ENCODE assay signal across 24 cellular contexts in the genomic region with DNA sequence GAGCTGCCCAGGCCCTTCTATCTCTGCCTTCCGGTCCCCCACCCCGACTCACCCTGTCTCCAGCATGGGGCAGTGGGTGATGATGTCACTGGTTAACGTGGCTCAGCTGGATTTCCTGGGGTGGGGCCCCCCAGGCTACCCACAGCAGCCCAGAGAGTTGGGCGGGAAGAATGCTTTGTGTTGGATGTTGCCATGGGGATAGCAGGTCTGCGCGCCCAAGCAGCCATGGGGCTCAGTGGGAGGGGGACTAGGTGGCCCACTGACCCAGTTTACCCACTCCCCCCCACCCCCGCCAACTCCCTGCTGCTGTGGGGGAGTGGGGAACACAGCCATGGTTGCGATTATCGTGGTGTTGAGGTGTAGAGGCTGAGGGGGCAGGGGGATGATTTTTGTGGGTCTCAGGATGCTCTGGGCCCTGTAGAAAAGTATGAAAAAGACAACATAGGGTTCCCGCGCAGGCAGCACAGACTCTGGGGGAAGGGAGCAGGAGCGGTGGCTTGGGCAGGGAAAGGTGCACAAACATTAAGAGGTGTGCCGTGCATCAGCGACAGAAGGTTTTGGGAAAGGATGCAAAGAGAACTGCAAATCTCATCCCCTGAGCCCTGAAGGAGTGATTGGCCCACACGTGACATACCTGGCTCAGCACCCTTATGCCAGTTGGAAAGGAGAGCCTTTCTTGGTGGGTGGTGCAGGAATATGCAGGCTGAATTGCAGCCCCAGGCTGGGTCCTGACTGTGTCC. TPM values are rescaled to one million over a fixed set of nuclear protein-coding genes. Genes with fewer than 3 reads are reported as not detected.
A peak's percentile ranks its signal among the peaks of the same experiment; 100 is the strongest.
DNase-seq lines count a peak whose midpoint lies in the region; ATAC-seq, FAIRE-seq and TF ChIP-seq lines count a peak whose summit lies in the region.
"Had no signal": no experiment of that assay in that cellular context is flagged by ENCODE, and none has a peak within 500 bp of the region (broad histone marks: within the 10 kb centered on the region; RNA-seq: fewer than 3 reads in every experiment).

No MANE protein-coding gene starts in this region.

- H3K4me3 ChIP-seq in keratinocyte (ENCODE audit: control insufficient read depth in 2 of 3, extremely low read depth in 1 of 3, insufficient read depth in 2 of 3, low read depth in 1 of 3, low read length in 3 of 3) = no peak overlapping the region
- H3K4me3 ChIP-seq in aorta (ENCODE audit: low read length in 2 of 2) = no peak overlapping the region
- H3K4me3 ChIP-seq: BLaER1 treated with 17β-estradiol and CSF1 and Interleukin-3, amounts not matched to agents 10 nM and 100 nM had no signal

- H3K79me2 ChIP-seq in keratinocyte (ENCODE audit: control insufficient read depth, insufficient read depth, low read length) = peaks cover 21% of the 10 kb centered on the region

- H3K27ac ChIP-seq in keratinocyte (ENCODE audit: control insufficient read depth, insufficient read depth, low read length) = peak overlapping the region; percentile 52
- no peak overlapping the region for H3K27ac ChIP-seq in aorta (ENCODE audit: low read depth in 1 of 2, low read length in 2 of 2)
- H3K27ac ChIP-seq: BLaER1 treated with 17β-estradiol and CSF1 and Interleukin-3, amounts not matched to agents 10 nM and 100 nM had no signal

- H3K4me1 ChIP-seq in keratinocyte (ENCODE audit: control insufficient read depth, extremely low read depth, insufficient read depth, low read length) (peaks cover 54% of the 10 kb centered on the region), aorta (ENCODE audit: control insufficient read depth in 1 of 2, insufficient read depth in 2 of 2, low read length in 2 of 2) (peaks cover 0 to 4% of the 10 kb centered on the region in 2 donors)

- peaks cover 6% of the 10 kb centered on the region for H3K9me1 ChIP-seq in keratinocyte (ENCODE audit: control insufficient read depth, extremely low read depth, insufficient read depth, low read length)

- H2AFZ ChIP-seq in keratinocyte (ENCODE audit: control insufficient read depth, low read length) = no peak overlapping the region

- POLR2A ChIA-PET in activated CD4-positive, alpha-beta T cell treated with anti-CD3 and anti-CD28 coated beads for 36 hours (lab: Charles Lee) = interaction anchor here (0.6 kb wide), 1 partner anchor 18 kb away, joined by 3 read pairs; no protein-coding TSS in a partner anchor

- peaks cover 6 to 14% of the 10 kb centered on the region in 2 experiments for H3K36me3 ChIP-seq in keratinocyte (ENCODE audit: control insufficient read depth in 2 of 2, extremely low read depth in 1 of 2, insufficient read depth in 2 of 2, low read length in 2 of 2)
- no peaks in the 10 kb centered on the region for H3K36me3 ChIP-seq in aorta (ENCODE audit: control insufficient read depth in 1 of 2, insufficient read depth in 2 of 2, low read length in 1 of 2)

- no peak for DNase-seq in activated CD4-positive, alpha-beta T cell treated with anti-CD3 and anti-CD28 coated beads for 36 hours
- no peak for DNase-seq in activated CD4-positive, alpha-beta T cell treated with anti-CD3 and anti-CD28 coated beads for 48 hours
- DNase-seq in keratinocyte (ENCODE audit: low read depth, low spot score) (no peak), type B pancreatic cell (ENCODE audit: extremely low spot score, unreplicated experiment) (no peak), SIG-M5 (lab: John Stamatoyannopoulos, UW) (no peak), aorta (no peak)
- no peak for DNase-seq in T-helper 2 cell treated with Interferon-gamma antibody and Interleukin-4, amounts not matched to agents 5 μg/mL and 100 μg/mL, for 36 hours (ENCODE audit: low spot score)
- DNase-seq: activated naive CD4-positive, alpha-beta T cell treated with anti-CD3 and anti-CD28 coated beads for 36 hours; activated T-cell treated with anti-CD3 and anti-CD28 coated beads, Interleukin-2, amount 50 U/mL, for 48 hours; effector CD8-positive, alpha-beta T cell; Kasumi-1; NCI-H1048; NCI-H2171 treated with DMSO at 0.1 percent for 48 hours; NCI-H748 treated with DMSO at 0.1 percent for 48 hours; OCI-M1 had no signal

- H3K4me2 ChIP-seq in keratinocyte (ENCODE audit: control insufficient read depth, extremely low read depth, insufficient read depth, low read depth, low read length) = peak overlapping the region; percentile 55
- H3K4me2 ChIP-seq: BLaER1 treated with 17β-estradiol and CSF1 and Interleukin-3, amounts not matched to agents 10 nM and 100 nM had no signal

- H3K36me3 Mint-ChIP-seq in activated CD4-positive, alpha-beta T cell treated with anti-CD3 and anti-CD28 coated beads for 36 hours (ENCODE audit: low read depth) = no peaks in the 10 kb centered on the region
- H3K36me3 Mint-ChIP-seq in brain = peaks cover 12% of the 10 kb centered on the region
- H3K36me3 Mint-ChIP-seq in type B pancreatic cell = peaks cover 4% of the 10 kb centered on the region
- no peaks in the 10 kb centered on the region for H3K36me3 Mint-ChIP-seq in T-helper 2 cell treated with Interferon-gamma antibody and Interleukin-4, amounts not matched to agents 5 μg/mL and 100 μg/mL, for 36 hours (ENCODE audit: low read depth)

- no peak overlapping the region for H3K27ac Mint-ChIP-seq in activated CD4-positive, alpha-beta T cell treated with anti-CD3 and anti-CD28 coated beads for 36 hours
- H3K27ac Mint-ChIP-seq in brain (peak overlapping the region; percentile 97 to 100 (median 99)), type B pancreatic cell (peak overlapping the region; percentile 60)
- no peak overlapping the region for H3K27ac Mint-ChIP-seq in T-helper 2 cell treated with Interferon-gamma antibody and Interleukin-4, amounts not matched to agents 5 μg/mL and 100 μg/mL, for 36 hours
- H3K27ac Mint-ChIP-seq: activated naive CD4-positive, alpha-beta T cell treated with anti-CD3 and anti-CD28 coated beads for 36 hours; HFFc6 had no signal

- H3K9me3 ChIP-seq in keratinocyte (ENCODE audit: control insufficient read depth, low read depth, low read length) (no peaks in the 10 kb centered on the region), aorta (ENCODE audit: control insufficient read depth, low read length) (no peaks in the 10 kb centered on the region)
- H3K9me3 ChIP-seq: BLaER1 treated with 17β-estradiol and CSF1 and Interleukin-3, amounts not matched to agents 10 nM and 100 nM had no signal

- ATAC-seq in activated CD4-positive, alpha-beta T cell treated with anti-CD3 and anti-CD28 coated beads for 36 hours = peak; percentile 19
- no peak for ATAC-seq in aorta (ENCODE audit: low FRiP score)
- ATAC-seq: activated CD4-positive, CD25-positive, alpha-beta regulatory T cell treated with anti-CD3 and anti-CD28 coated beads, Interleukin-2, amount 50 U/mL, for 24 hours had no signal

- peak overlapping the region; percentile 9 for H3K9ac ChIP-seq in keratinocyte (ENCODE audit: control insufficient read depth, extremely low read depth, insufficient read depth, low read length)
- H3K9ac ChIP-seq: BLaER1 treated with 17β-estradiol and CSF1 and Interleukin-3, amounts not matched to agents 10 nM and 100 nM had no signal

- FAIRE-seq in keratinocyte (lab: Jason Lieb, UNC) = no peak
- FAIRE-seq: D721Med had no signal

- H3K27me3 ChIP-seq in keratinocyte (ENCODE audit: control insufficient read depth, extremely low read depth, insufficient read depth, low read length) = no peaks in the 10 kb centered on the region
- H3K27me3 ChIP-seq in aorta (ENCODE audit: control insufficient read depth in 1 of 2, insufficient read depth in 2 of 2, low read length in 1 of 2) = no peaks in the 10 kb centered on the region
- H3K27me3 ChIP-seq: BLaER1 treated with 17β-estradiol and CSF1 and Interleukin-3, amounts not matched to agents 10 nM and 100 nM had no signal

- no peak overlapping the region for H3K4me3 Mint-ChIP-seq in activated CD4-positive, alpha-beta T cell treated with anti-CD3 and anti-CD28 coated beads for 36 hours
- peak overlapping the region in 4 of 5 experiments; percentile 23 to 89 (median 86) for H3K4me3 Mint-ChIP-seq in brain
- H3K4me3 Mint-ChIP-seq in type B pancreatic cell = no peak overlapping the region
- no peak overlapping the region for H3K4me3 Mint-ChIP-seq in T-helper 2 cell treated with Interferon-gamma antibody and Interleukin-4, amounts not matched to agents 5 μg/mL and 100 μg/mL, for 36 hours
- H3K4me3 Mint-ChIP-seq: activated naive CD4-positive, alpha-beta T cell treated with anti-CD3 and anti-CD28 coated beads for 36 hours; HFFc6 had no signal

- CTCF ChIA-PET in activated CD4-positive, alpha-beta T cell treated with anti-CD3 and anti-CD28 coated beads for 36 hours (lab: Charles Lee) = interaction anchor here (0.8 kb wide), 1 partner anchor 141 kb away, joined by 3 read pairs; no protein-coding TSS in a partner anchor

- WGBS in aorta, 2 donors = 85 to 86% methylated on average over 15 of the region's 15 CpGs

- TF ChIP-seq CTCF in brain (conservative IDR thresholded peaks at IDR 0.05) = no peak
- no peak for TF ChIP-seq CTCF in keratinocyte (optimal IDR thresholded peaks at IDR 0.05 in 1 of 3, IDR thresholded peaks at IDR 0.05 in 1 of 3, conservative IDR thresholded peaks at IDR 0.05 in 1 of 3; ENCODE audit: extremely low read depth in 1 of 3, insufficient read depth in 2 of 3, low read length in 3 of 3)
- TF ChIP-seq CTCF in type B pancreatic cell (conservative IDR thresholded peaks at IDR 0.05) = no peak

- dilution Hi-C loops in keratinocyte (cut with MboI; ENCODE audit: extremely low pct_ligation_motif_present, low sequenced_read_pairs) = no loop called here

- H3K9me3 Mint-ChIP-seq in activated CD4-positive, alpha-beta T cell treated with anti-CD3 and anti-CD28 coated beads for 36 hours (ENCODE audit: low read depth) = no peaks in the 10 kb centered on the region
- H3K9me3 Mint-ChIP-seq in brain (peaks cover 0 to 4% (median 0%) of the 10 kb centered on the region in 5 experiments), type B pancreatic cell (no peaks in the 10 kb centered on the region)
- H3K9me3 Mint-ChIP-seq in T-helper 2 cell treated with Interferon-gamma antibody and Interleukin-4, amounts not matched to agents 5 μg/mL and 100 μg/mL, for 36 hours = no peaks in the 10 kb centered on the region
- H3K9me3 Mint-ChIP-seq: activated naive CD4-positive, alpha-beta T cell treated with anti-CD3 and anti-CD28 coated beads for 36 hours; HFFc6 had no signal

- intact Hi-C loops in activated CD4-positive, alpha-beta T cell treated with anti-CD3 and anti-CD28 coated beads for 36 hours (cut with DNase I, micrococcal nuclease) = no loop called here
- intact Hi-C loops in aorta (cut with DNase I) = no loop called here

- no peaks in the 10 kb centered on the region for H3K4me1 Mint-ChIP-seq in activated CD4-positive, alpha-beta T cell treated with anti-CD3 and anti-CD28 coated beads for 36 hours
- H3K4me1 Mint-ChIP-seq in brain = peaks cover 73% of the 10 kb centered on the region
- peaks cover 27% of the 10 kb centered on the region for H3K4me1 Mint-ChIP-seq in type B pancreatic cell (ENCODE audit: unreplicated experiment)
- no peaks in the 10 kb centered on the region for H3K4me1 Mint-ChIP-seq in T-helper 2 cell treated with Interferon-gamma antibody and Interleukin-4, amounts not matched to agents 5 μg/mL and 100 μg/mL, for 36 hours (ENCODE audit: low read depth)

- H4K20me1 ChIP-seq in keratinocyte (ENCODE audit: control insufficient read depth, extremely low read depth, insufficient read depth, low read length) = no peaks in the 10 kb centered on the region
- H4K20me1 ChIP-seq: BLaER1 treated with 17β-estradiol and CSF1 and Interleukin-3, amounts not matched to agents 10 nM and 100 nM had no signal

- no peaks in the 10 kb centered on the region for H3K27me3 Mint-ChIP-seq in activated CD4-positive, alpha-beta T cell treated with anti-CD3 and anti-CD28 coated beads for 36 hours
- H3K27me3 Mint-ChIP-seq in brain (peaks cover 4% of the 10 kb centered on the region), type B pancreatic cell (no peaks in the 10 kb centered on the region)
- peaks cover 2% of the 10 kb centered on the region for H3K27me3 Mint-ChIP-seq in T-helper 2 cell treated with Interferon-gamma antibody and Interleukin-4, amounts not matched to agents 5 μg/mL and 100 μg/mL, for 36 hours (ENCODE audit: low read depth)

RNA-seq across cellular contexts. Expression of a gene that starts 8.5 kb away (rescaled TPM):
- total RNA-seq in activated CD4-positive, alpha-beta T cell treated with anti-CD3 and anti-CD28 coated beads for 36 hours = 1 to 10 TPM; 1.9 to 2.0 TPM
- polyA plus RNA-seq in brain (ENCODE audit: insufficient read depth, low read depth, low replicate concordance) (109 TPM), keratinocyte (7.3 to 13.7 TPM (median 12.6 TPM) in 3 replicates), aorta (1 to 10 TPM in 1 of 2 donors, under 1 TPM in 1; 0.38 to 2.1 TPM)
- 7.8 TPM for polyA plus RNA-seq in keratinocyte (2011; ENCODE audit: low read depth)
- 3.3 and 4.0 TPM in 2 replicates for polyA plus RNA-seq in keratinocyte (2011; cell fraction: cytosol; rRNA removed)
- 55.9 and 57.6 TPM in 2 replicates for polyA plus RNA-seq in keratinocyte (2011; cell fraction: nucleus; rRNA removed)
- polyA plus RNA-seq in keratinocyte (2012; ENCODE audit: low replicate concordance) = 17.8 and 35.2 TPM in 2 replicates
- 36.2 to 84.0 TPM (median 51.3 TPM) in 3 replicates for polyA minus RNA-seq in keratinocyte
- 15.9 TPM for polyA minus RNA-seq in keratinocyte (2011; cell fraction: cytosol; rRNA and poly(A)+ RNA removed)
- polyA minus RNA-seq in keratinocyte (2011; cell fraction: nucleus; rRNA and poly(A)+ RNA removed) = 108 and 110 TPM in 2 replicates
- total RNA-seq in type B pancreatic cell (ENCODE audit: low replicate concordance) (23.4 and 35.5 TPM in 2 replicates), aorta (1 to 10 TPM; 1.6 to 4.2 TPM)

RNA-seq across cellular contexts. Expression of a gene that starts 25.1 kb away (rescaled TPM):
- total RNA-seq in activated CD4-positive, alpha-beta T cell treated with anti-CD3 and anti-CD28 coated beads for 36 hours = 10 to 100 TPM; 17.6 to 18.4 TPM
- 77.5 TPM for polyA plus RNA-seq in brain (ENCODE audit: insufficient read depth, low read depth, low replicate concordance)
- polyA plus RNA-seq in keratinocyte = 2.9 to 10.2 TPM (median 9.4 TPM) in 3 replicates
- 2.2 TPM for polyA plus RNA-seq in keratinocyte (2011; ENCODE audit: low read depth)
- 2.7 TPM in 2 replicates for polyA plus RNA-seq in keratinocyte (2011; cell fraction: cytosol; rRNA removed)
- polyA plus RNA-seq in keratinocyte (2011; cell fraction: nucleus; rRNA removed) = 8.6 and 9.9 TPM in 2 replicates
- 1.1 and 9.0 TPM in 2 replicates for polyA plus RNA-seq in keratinocyte (2012; ENCODE audit: low replicate concordance)
- polyA minus RNA-seq in keratinocyte = 0.66 to 5.9 TPM (median 2.6 TPM) in 3 replicates
- not detected for polyA minus RNA-seq in keratinocyte (2011; cell fraction: cytosol; rRNA and poly(A)+ RNA removed)
- 0.53 and 1.2 TPM in 2 replicates for polyA minus RNA-seq in keratinocyte (2011; cell fraction: nucleus; rRNA and poly(A)+ RNA removed)
- 10.3 and 46.2 TPM in 2 replicates for total RNA-seq in type B pancreatic cell (ENCODE audit: low replicate concordance)
- total RNA-seq in aorta = 1 to 10 TPM; 2.2 to 4.2 TPM
- polyA plus RNA-seq in aorta = 1 to 10 TPM; 1.3 to 7.8 TPM

RNA-seq across cellular contexts. Expression of a gene that starts 44.1 kb away (rescaled TPM):
- total RNA-seq in activated CD4-positive, alpha-beta T cell treated with anti-CD3 and anti-CD28 coated beads for 36 hours = 100 to 1,000 TPM; 224 to 240 TPM
- 402 TPM for polyA plus RNA-seq in brain (ENCODE audit: insufficient read depth, low read depth, low replicate concordance)
- 198 to 233 TPM (median 203 TPM) in 3 replicates for polyA plus RNA-seq in keratinocyte
- 559 TPM for polyA plus RNA-seq in keratinocyte (2011; ENCODE audit: low read depth)
- polyA plus RNA-seq in keratinocyte (2011; cell fraction: cytosol; rRNA removed) = 196 and 203 TPM in 2 replicates
- polyA plus RNA-seq in keratinocyte (2011; cell fraction: nucleus; rRNA removed) = 259 and 264 TPM in 2 replicates
- polyA plus RNA-seq in keratinocyte (2012; ENCODE audit: low replicate concordance) = 217 and 364 TPM in 2 replicates
- polyA minus RNA-seq in keratinocyte = 128 to 153 TPM (median 149 TPM) in 3 replicates
- polyA minus RNA-seq in keratinocyte (2011; cell fraction: cytosol; rRNA and poly(A)+ RNA removed) = 81.1 TPM
- polyA minus RNA-seq in keratinocyte (2011; cell fraction: nucleus; rRNA and poly(A)+ RNA removed) = 63.2 and 101 TPM in 2 replicates
- 136 and 173 TPM in 2 replicates for total RNA-seq in type B pancreatic cell (ENCODE audit: low replicate concordance)
- 100 to 1,000 TPM; 116 to 117 TPM for total RNA-seq in aorta
- 100 to 1,000 TPM; 109 to 159 TPM for polyA plus RNA-seq in aorta

RNA-seq across cellular contexts. Expression of a gene that starts 49.0 kb away (rescaled TPM):
- not detected for total RNA-seq in activated CD4-positive, alpha-beta T cell treated with anti-CD3 and anti-CD28 coated beads for 36 hours
- polyA plus RNA-seq in brain (ENCODE audit: insufficient read depth, low read depth, low replicate concordance) (0.75 TPM), keratinocyte (0.68 to 1.1 TPM (median 0.85 TPM) in 3 replicates), aorta (not detected)
- polyA plus RNA-seq in keratinocyte (2011; ENCODE audit: low read depth) = 0.37 TPM
- 0.51 and 1.1 TPM in 2 replicates for polyA plus RNA-seq in keratinocyte (2011; cell fraction: cytosol; rRNA removed)
- 0.34 and 0.41 TPM in 2 replicates for polyA plus RNA-seq in keratinocyte (2011; cell fraction: nucleus; rRNA removed)
- 0.32 and 0.85 TPM in 2 replicates for polyA plus RNA-seq in keratinocyte (2012; ENCODE audit: low replicate concordance)
- 0.99 to 1.5 TPM in 2 of 3 replicates, not detected in the other for polyA minus RNA-seq in keratinocyte
- not detected for polyA minus RNA-seq in keratinocyte (2011; cell fraction: cytosol; rRNA and poly(A)+ RNA removed)
- polyA minus RNA-seq in keratinocyte (2011; cell fraction: nucleus; rRNA and poly(A)+ RNA removed) = not detected in 2 replicates
- total RNA-seq in type B pancreatic cell (ENCODE audit: low replicate concordance) (0.48 and 0.60 TPM in 2 replicates), aorta (not detected)
- total RNA-seq: A673; activated CD8-positive, alpha-beta memory T cell treated with anti-CD3 and anti-CD28 coated beads for 36 hours; activated naive CD4-positive, alpha-beta T cell treated with anti-CD3 and anti-CD28 coated beads for 36 hours; fibroblast of lung; HFFc6; lower leg skin had no signal
- polyA plus RNA-seq: fibroblast of lung had no signal

Comparison
In these comparisons a context has a peak if more than half of its experiments do, and no peak if none do; other contexts are left out.
1. H3K27ac Mint-ChIP-seq: peak in brain (5 of 5) and type B pancreatic cell (single experiment); none in activated CD4-positive, alpha-beta T cell treated with anti-CD3 and anti-CD28 coated beads for 36 hours (single experiment) and T-helper 2 cell treated with Interferon-gamma antibody and Interleukin-4, amounts not matched to agents 5 μg/mL and 100 μg/mL, for 36 hours (single experiment).
2. H3K4me3 Mint-ChIP-seq: peak in brain (4 of 5); none in activated CD4-positive, alpha-beta T cell treated with anti-CD3 and anti-CD28 coated beads for 36 hours (single experiment), type B pancreatic cell (single experiment) and T-helper 2 cell treated with Interferon-gamma antibody and Interleukin-4, amounts not matched to agents 5 μg/mL and 100 μg/mL, for 36 hours (single experiment).